In genomic region chr5:180915924-180916323, GRCh38 we compare ENCODE assay signal across 25 cellular contexts. TPM values are rescaled to one million over a fixed set of nuclear protein-coding genes. Genes with fewer than 3 reads are reported as not detected.
"Had no signal": no experiment of that assay in that cellular context is flagged by ENCODE, and none has a peak within 500 bp of the region (broad histone marks: within the 10 kb centered on the region; RNA-seq: fewer than 3 reads in every experiment).

No MANE protein-coding gene starts in this region.

- H3K27ac Mint-ChIP-seq: activated naive CD4-positive, alpha-beta T cell treated with anti-CD3 and anti-CD28 coated beads, Interleukin-2, amount 50 U/mL, for 24 hours; activated T-cell treated with anti-CD3 and anti-CD28 coated beads, Interleukin-2, amount 50 U/mL, for 72 hours; nephron progenitor cell; progenitor cell of endocrine pancreas; stimulated activated naive B cell treated with anti-CD40 and anti-IgM and Interleukin-4, amounts not matched to agents 10 μg/mL and 1 μg/mL and 100 μg/mL, for 72 hours had no signal

- H3K36me3 ChIP-seq: adrenal gland, breast epithelium, gastroesophageal sphincter, heart left ventricle, thoracic aorta, upper lobe of right lung had no signal

- H3K4me3 ChIP-seq: adrenal gland, breast epithelium, gastroesophageal sphincter, heart left ventricle, thoracic aorta, upper lobe of right lung had no signal

- H3K27ac ChIP-seq: adrenal gland, breast epithelium, gastroesophageal sphincter, heart left ventricle, thoracic aorta, upper lobe of right lung had no signal

- H3K36me3 Mint-ChIP-seq: activated naive CD4-positive, alpha-beta T cell treated with anti-CD3 and anti-CD28 coated beads, Interleukin-2, amount 50 U/mL, for 24 hours; stimulated activated naive B cell treated with anti-CD40 and anti-IgM and Interleukin-4, amounts not matched to agents 10 μg/mL and 1 μg/mL and 100 μg/mL, for 72 hours had no signal

- H3K4me3 Mint-ChIP-seq: activated naive CD4-positive, alpha-beta T cell treated with anti-CD3 and anti-CD28 coated beads, Interleukin-2, amount 50 U/mL, for 24 hours; activated T-cell treated with anti-CD3 and anti-CD28 coated beads, Interleukin-2, amount 50 U/mL, for 72 hours; nephron progenitor cell; stimulated activated naive B cell treated with anti-CD40 and anti-IgM and Interleukin-4, amounts not matched to agents 10 μg/mL and 1 μg/mL and 100 μg/mL, for 72 hours had no signal

- ATAC-seq: activated T-cell treated with anti-CD3 and anti-CD28 coated beads, Interleukin-2, amount 50 U/mL, for 72 hours; esophagus mucosa; gastroesophageal sphincter; heart left ventricle; left lobe of liver; stimulated activated naive B cell treated with anti-CD40 and anti-IgM and Interleukin-4, amounts not matched to agents 10 μg/mL and 1 μg/mL and 100 μg/mL, for 72 hours; upper lobe of right lung had no signal

- H3K9me3 ChIP-seq: adrenal gland, breast epithelium, gastroesophageal sphincter, heart left ventricle, thoracic aorta, upper lobe of right lung had no signal

- H3K4me1 Mint-ChIP-seq: activated naive CD4-positive, alpha-beta T cell treated with anti-CD3 and anti-CD28 coated beads, Interleukin-2, amount 50 U/mL, for 24 hours; stimulated activated naive B cell treated with anti-CD40 and anti-IgM and Interleukin-4, amounts not matched to agents 10 μg/mL and 1 μg/mL and 100 μg/mL, for 72 hours had no signal

- H3K4me1 ChIP-seq: adrenal gland, breast epithelium, gastroesophageal sphincter, heart left ventricle, upper lobe of right lung had no signal

- FAIRE-seq: astrocyte, TTC549 had no signal

- DNase-seq: activated CD4-positive, alpha-beta T cell treated with anti-CD3 and anti-CD28 coated beads, Interleukin-2, amount 50 U/mL, for 4 hours; activated effector memory CD4-positive, alpha-beta T cell treated with anti-CD3 and anti-CD28 coated beads, Interleukin-2, amount 50 U/mL, for 16 hours; activated T-cell treated with anti-CD3 and anti-CD28 coated beads, Interleukin-2, amount 50 U/mL, for 72 hours; adrenal gland; cerebellar nuclear complex; cortex of kidney; effector CD4-positive, alpha-beta T cell; heart left ventricle; kidney; mammary epithelial cell; nephron progenitor cell; occipital lobe; stimulated activated naive B cell treated with anti-CD40 and anti-IgM and Interleukin-4, amounts not matched to agents 10 μg/mL and 1 μg/mL and 100 μg/mL, for 72 hours; upper lobe of right lung had no signal

- H3K9me3 Mint-ChIP-seq: activated naive CD4-positive, alpha-beta T cell treated with anti-CD3 and anti-CD28 coated beads, Interleukin-2, amount 50 U/mL, for 24 hours; activated T-cell treated with anti-CD3 and anti-CD28 coated beads, Interleukin-2, amount 50 U/mL, for 72 hours; stimulated activated naive B cell treated with anti-CD40 and anti-IgM and Interleukin-4, amounts not matched to agents 10 μg/mL and 1 μg/mL and 100 μg/mL, for 72 hours had no signal

- H3K27me3 ChIP-seq: adrenal gland, breast epithelium, upper lobe of right lung had no signal

RNA-seq across cellular contexts. Expression of gene BTNL8, which starts 17.0 kb away (rescaled TPM):
- total RNA-seq: activated CD8-positive, alpha-beta memory T cell treated with anti-CD3 and anti-CD28 coated beads for 36 hours; astrocyte; esophagus mucosa; mammary epithelial cell; myocyte; occipital lobe; progenitor cell of endocrine pancreas; thoracic aorta had no signal
- polyA plus RNA-seq: mammary epithelial cell had no signal
